In genomic region chr5:73160239-73160671, GRCh38 we compare ENCODE assay signal across 8 cellular contexts. TPM values are rescaled to one million over a fixed set of nuclear protein-coding genes. Genes with fewer than 3 reads are reported as not detected.
DNase-seq lines count a peak whose midpoint lies in the region; TF ChIP-seq lines count a peak whose summit lies in the region.

No MANE protein-coding gene starts in this region.

- H3K36me3 ChIP-seq in SJCRH30 = no peaks in the 10 kb centered on the region

- H3K27me3 ChIP-seq in SJCRH30 = no peaks in the 10 kb centered on the region

- H3K4me1 Mint-ChIP-seq in CD14-positive monocyte = peaks cover 10% of the 10 kb centered on the region

- no peak overlapping the region for H3K27ac Mint-ChIP-seq in CD14-positive monocyte

- no peak overlapping the region for H3K27ac ChIP-seq in SJCRH30

- H3K36me3 Mint-ChIP-seq in CD14-positive monocyte = no peaks in the 10 kb centered on the region

- no peaks in the 10 kb centered on the region for H3K9me3 ChIP-seq in SJCRH30 (replicated peaks)

- H3K9me3 Mint-ChIP-seq in CD14-positive monocyte = peaks cover 0 to 3% (median 0%) of the 10 kb centered on the region in 7 donors

- intact Hi-C loops in CD14-positive monocyte (cut with micrococcal nuclease) = no loop called here

- TF ChIP-seq CTCF in GM20000 (IDR thresholded peaks at IDR 0.05; ENCODE audit: extremely low read depth, missing control alignments) (no peak), CD14-positive monocyte (IDR thresholded peaks at IDR 0.05) (no peak)

- DNase-seq in GM20000 (ENCODE audit: low spot score) (peak; percentile 28), HT1080 (ENCODE audit: low read depth) (peak; percentile 20), activated T-cell treated with anti-CD3 and anti-CD28 coated beads for 48 hours (ENCODE audit: low read depth) (peak; percentile 51), CD14-positive monocyte (ENCODE audit: low spot score) (no peak), SJCRH30 (no peak), NCI-H2107 (lab: John Stamatoyannopoulos, UW) (no peak), HT-29 (ENCODE audit: low spot score) (no peak)
- peak; percentile 23 to 47 for DNase-seq in stimulated activated CD8-positive, alpha-beta memory T cell treated with anti-CD3 and anti-CD28 coated beads, Interleukin-2, amount 100 ng/mL, for 48 hours (ENCODE audit: low read depth in 2 of 2)

- no peaks in the 10 kb centered on the region for H3K4me1 ChIP-seq in SJCRH30

- H3K4me3 ChIP-seq in SJCRH30 = no peak overlapping the region

- H3K4me3 Mint-ChIP-seq in CD14-positive monocyte = peak overlapping the region in 1 of 2 donors; percentile 50

- H3K27me3 Mint-ChIP-seq in CD14-positive monocyte (ENCODE audit: low read depth in 3 of 3) = peaks cover 71 to 93% (median 75%) of the 10 kb centered on the region in 3 donors

RNA-seq across cellular contexts. Expression of gene TMEM174, which starts 12.7 kb away (rescaled TPM):
- not detected in 2 replicates for total RNA-seq in HT1080 (2014; rRNA removed; shearing (Covaris generic))
- polyA plus RNA-seq in HT1080 (2015; cell fraction: cytosol; rRNA removed) = not detected in 2 replicates
- polyA plus RNA-seq in HT1080 (2015; cell fraction: nucleus; rRNA removed) = not detected in 2 replicates
- polyA plus RNA-seq in CD14-positive monocyte = not detected
- total RNA-seq in SJCRH30 (2014; rRNA removed; shearing (Covaris generic)) = not detected in 2 replicates
- total RNA-seq in HT-29 (2014; rRNA removed; shearing (Covaris generic)) = not detected in 2 replicates

RNA-seq across cellular contexts. Expression of gene TMEM171, which starts 39.9 kb away (rescaled TPM):
- total RNA-seq in HT1080 (2014; rRNA removed; shearing (Covaris generic)) = not detected in 2 replicates
- polyA plus RNA-seq in HT1080 (2015; cell fraction: cytosol; rRNA removed) = 0.40 and 0.50 TPM in 2 replicates
- polyA plus RNA-seq in HT1080 (2015; cell fraction: nucleus; rRNA removed) = 0.42 and 0.73 TPM in 2 replicates
- polyA plus RNA-seq in CD14-positive monocyte = not detected
- total RNA-seq in SJCRH30 (2014; rRNA removed; shearing (Covaris generic)) = not detected in 2 replicates
- not detected in 2 replicates for total RNA-seq in HT-29 (2014; rRNA removed; shearing (Covaris generic))

Comparison
In these comparisons a context has a peak if more than half of its experiments do, and no peak if none do; other contexts are left out.
1. DNase-seq: peak in GM20000 (single experiment), HT1080 (single experiment), activated T-cell treated with anti-CD3 and anti-CD28 coated beads for 48 hours (single experiment) and stimulated activated CD8-positive, alpha-beta memory T cell treated with anti-CD3 and anti-CD28 coated beads, Interleukin-2, amount 100 ng/mL, for 48 hours (2 of 2); none in CD14-positive monocyte (single experiment), SJCRH30 (0 of 2), NCI-H2107 (single experiment) and HT-29 (single experiment).